ENCODE assay signal across 22 cellular contexts in the genomic region with DNA sequence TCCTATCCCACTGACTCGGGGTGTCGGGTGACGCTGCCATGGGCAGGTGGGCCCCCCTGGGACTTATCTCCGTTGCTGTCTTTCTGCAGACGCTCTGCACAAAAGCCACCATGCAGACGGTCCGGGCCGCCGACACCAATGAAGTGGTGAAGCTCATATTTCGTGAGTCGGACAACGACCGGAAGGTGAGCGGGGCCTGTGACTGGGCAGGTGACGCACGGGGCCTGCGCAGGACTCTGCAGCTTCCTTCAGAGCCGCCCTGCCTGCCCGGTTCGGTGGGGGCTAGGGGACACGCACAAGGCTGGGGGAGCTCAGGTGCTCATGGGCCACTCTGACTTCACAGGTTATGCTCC. TPM values are rescaled to one million over a fixed set of nuclear protein-coding genes. Genes with fewer than 3 reads are reported as not detected.
"Had no signal": no experiment of that assay in that cellular context is flagged by ENCODE, and none has a peak within 500 bp of the region (broad histone marks: within the 10 kb centered on the region; RNA-seq: fewer than 3 reads in every experiment).

No MANE protein-coding gene starts in this region.

- H3K27me3 ChIP-seq: hepatocyte, neutrophil, right lobe of liver, suprapubic skin, thyroid gland had no signal

- DNase-seq: dermis blood vessel endothelial cell; foreskin melanocyte; head of caudate nucleus; kidney; left cardiac atrium; mesendoderm; naive B cell; psoas muscle; right lobe of liver; stimulated activated CD4-positive, alpha-beta T cell treated with anti-CD3 and anti-CD28 coated beads, Interleukin-4, amount 100 ng/mL, for 1 hour; stimulated activated CD8-positive, alpha-beta memory T cell treated with anti-CD3 and anti-CD28 coated beads, Interleukin-4, amount 100 ng/mL, for 48 hours; stimulated activated naive CD8-positive, alpha-beta T cell treated with anti-CD3 and anti-CD28 coated beads, Interleukin-15, Interleukin-2, amounts not matched to agents 100 U/mL and 50 U/mL, for 24 hours had no signal

- H3K4me3 ChIP-seq: hepatocyte, psoas muscle, right lobe of liver, suprapubic skin, thyroid gland had no signal

- H3K36me3 Mint-ChIP-seq: type B pancreatic cell had no signal

- H3K27ac Mint-ChIP-seq: stimulated activated effector memory CD8-positive, alpha-beta T cell treated with anti-CD3 and anti-CD28 coated beads, Interleukin-12 subunit alpha, Interleukin-12 subunit beta, amount 100 ng/mL, for 72 hours; type B pancreatic cell had no signal

- H3K4me1 Mint-ChIP-seq: naive B cell; stimulated activated effector memory CD8-positive, alpha-beta T cell treated with anti-CD3 and anti-CD28 coated beads, Interleukin-12 subunit alpha, Interleukin-12 subunit beta, amount 100 ng/mL, for 72 hours had no signal

- ATAC-seq: left cardiac atrium; psoas muscle; right lobe of liver; stimulated activated effector memory CD8-positive, alpha-beta T cell treated with anti-CD3 and anti-CD28 coated beads, Interleukin-12 subunit alpha, Interleukin-12 subunit beta, amount 100 ng/mL, for 72 hours; stimulated activated naive CD8-positive, alpha-beta T cell treated with anti-CD3 and anti-CD28 coated beads, Interleukin-15, Interleukin-2, amounts not matched to agents 100 U/mL and 50 U/mL, for 24 hours had no signal

- H3K4me1 ChIP-seq: psoas muscle, right lobe of liver, suprapubic skin had no signal

- H3K9me3 Mint-ChIP-seq: naive B cell; nephron; stimulated activated effector memory CD8-positive, alpha-beta T cell treated with anti-CD3 and anti-CD28 coated beads, Interleukin-12 subunit alpha, Interleukin-12 subunit beta, amount 100 ng/mL, for 72 hours; type B pancreatic cell had no signal

- H3K27ac ChIP-seq: hepatocyte, neutrophil, psoas muscle, right lobe of liver, suprapubic skin had no signal

- H3K27me3 Mint-ChIP-seq: naive B cell had no signal

- H3K4me3 Mint-ChIP-seq: naive B cell; nephron; stimulated activated effector memory CD8-positive, alpha-beta T cell treated with anti-CD3 and anti-CD28 coated beads, Interleukin-12 subunit alpha, Interleukin-12 subunit beta, amount 100 ng/mL, for 72 hours; type B pancreatic cell had no signal

- H3K9me3 ChIP-seq: neutrophil, psoas muscle, right lobe of liver, suprapubic skin, thyroid gland had no signal

RNA-seq across cellular contexts. Expression of a gene that starts 36.5 kb away (rescaled TPM):
- total RNA-seq: dermis blood vessel endothelial cell, left cardiac atrium, liver, lung microvascular endothelial cell, osteoblast, psoas muscle, right lobe of liver, suprapubic skin, thyroid gland had no signal
- polyA plus RNA-seq: psoas muscle had no signal
